Comparison of ENCODE assay signal across 33 cellular contexts in the genomic region with DNA sequence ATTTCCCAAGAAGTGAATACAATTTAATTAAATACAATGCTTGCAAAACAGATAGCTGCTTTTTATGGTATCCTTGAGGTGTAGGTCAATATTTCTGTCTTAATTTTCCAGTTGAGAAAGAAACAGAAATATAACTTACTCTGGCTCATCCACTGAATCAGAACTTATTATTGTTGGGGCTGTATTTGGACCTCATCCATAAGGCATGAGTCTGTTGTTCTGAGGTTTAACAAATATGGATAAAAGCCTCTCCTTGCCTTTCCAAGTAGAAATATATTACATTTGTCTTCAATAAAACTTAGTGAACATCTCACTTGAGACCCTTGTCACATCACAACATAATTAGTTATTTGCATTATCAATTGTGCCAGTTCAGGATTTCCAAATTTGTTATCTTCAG.
"Had no signal": no experiment of that assay in that cellular context is flagged by ENCODE, and none has a peak within 500 bp of the region (broad histone marks: within the 10 kb centered on the region; RNA-seq: fewer than 3 reads in every experiment).

No MANE protein-coding gene starts in this region.

- H3K27ac Mint-ChIP-seq: activated CD4-positive, alpha-beta memory T cell treated with anti-CD3 and anti-CD28 coated beads, Interleukin-2, amount 10 ng/mL, durations not matched to agents 7 days and 5 days; activated CD4-positive, alpha-beta T cell treated with anti-CD3 and anti-CD28 coated beads, Interleukin-2, amount 10 ng/mL, durations not matched to agents 7 days and 5 days; activated T-cell treated with anti-CD3 and anti-CD28 coated beads, Interleukin-2, amount 50 U/mL, for 24 hours; mesothelial cell of epicardium; naive B cell; nephron progenitor cell; WTC11 had no signal

- H3K27me3 ChIP-seq: body of pancreas, gastrocnemius medialis, neutrophil, right lobe of liver had no signal

- H3K4me3 ChIP-seq: body of pancreas, gastrocnemius medialis, left ventricle myocardium inferior, right lobe of liver, skin epidermis, thoracic aorta had no signal

- H3K4me1 ChIP-seq: body of pancreas, gastrocnemius medialis, left ventricle myocardium inferior, right lobe of liver had no signal

- H3K36me3 Mint-ChIP-seq: mesothelial cell of epicardium, naive B cell, WTC11 had no signal

- H3K27ac ChIP-seq: body of pancreas, epithelial cell of prostate, gastrocnemius medialis, left ventricle myocardium inferior, neutrophil, right lobe of liver, skin epidermis, thoracic aorta had no signal

- H3K4me3 Mint-ChIP-seq: activated CD4-positive, alpha-beta memory T cell treated with anti-CD3 and anti-CD28 coated beads, Interleukin-2, amount 10 ng/mL, durations not matched to agents 7 days and 5 days; activated CD4-positive, alpha-beta T cell treated with anti-CD3 and anti-CD28 coated beads, Interleukin-2, amount 10 ng/mL, durations not matched to agents 7 days and 5 days; activated T-cell treated with anti-CD3 and anti-CD28 coated beads, Interleukin-2, amount 50 U/mL, for 24 hours; mesothelial cell of epicardium; naive B cell; nephron progenitor cell; WTC11 had no signal

- FAIRE-seq: colon, endometrium, urothelium cell line had no signal

- H3K9me3 ChIP-seq: body of pancreas, gastrocnemius medialis, left ventricle myocardium inferior, neutrophil, right lobe of liver, thoracic aorta had no signal

- DNase-seq: activated CD4-positive, alpha-beta memory T cell treated with anti-CD3 and anti-CD28 coated beads, Interleukin-2, amount 10 ng/mL, durations not matched to agents 7 days and 5 days; activated CD4-positive, alpha-beta T cell treated with anti-CD3 and anti-CD28 coated beads for 1 hour; activated CD4-positive, alpha-beta T cell treated with anti-CD3 and anti-CD28 coated beads, Interleukin-2, amount 10 ng/mL, durations not matched to agents 7 days and 5 days; activated CD8-positive, alpha-beta memory T cell treated with anti-CD3 and anti-CD28 coated beads, Interleukin-2, amount 50 U/mL, for 48 hours; activated gamma-delta T cell; activated naive CD4-positive, alpha-beta T cell treated with anti-CD3 and anti-CD28 coated beads, Interleukin-2, amount 50 U/mL, for 16 hours; activated T-cell treated with anti-CD3 and anti-CD28 coated beads, Interleukin-2, amount 50 U/mL, for 24 hours; amniotic stem cell; body of pancreas; dermis blood vessel endothelial cell; effector CD4-positive, alpha-beta T cell; gastrocnemius medialis; glutamatergic neuron; islet precursor cell; left ventricle myocardium inferior; mammary epithelial cell; naive B cell; nephron progenitor cell; right lobe of liver; stimulated activated CD4-positive, alpha-beta T cell treated with anti-CD3 and anti-CD28 coated beads, Interleukin-12 subunit alpha, Interleukin-12 subunit beta, amount 100 ng/mL, for 4 hours; stimulated activated CD4-positive, alpha-beta T cell treated with anti-CD3 and anti-CD28 coated beads, Interleukin-4, amount 100 ng/mL, for 1 hour; stimulated activated naive CD8-positive, alpha-beta T cell treated with anti-CD3 and anti-CD28 coated beads, Interleukin-15, Interleukin-2, amounts not matched to agents 100 U/mL and 50 U/mL, for 24 hours; T-helper 2 cell; trophoblast cell had no signal

- H3K36me3 ChIP-seq: gastrocnemius medialis, left ventricle myocardium inferior, neutrophil, right lobe of liver, thoracic aorta had no signal

- ATAC-seq: body of pancreas; gastrocnemius medialis; right lobe of liver; stimulated activated naive CD8-positive, alpha-beta T cell treated with anti-CD3 and anti-CD28 coated beads, Interleukin-15, Interleukin-2, amounts not matched to agents 100 U/mL and 50 U/mL, for 24 hours; WTC11 had no signal

- H3K9me3 Mint-ChIP-seq: activated CD4-positive, alpha-beta memory T cell treated with anti-CD3 and anti-CD28 coated beads, Interleukin-2, amount 10 ng/mL, durations not matched to agents 7 days and 5 days; activated CD4-positive, alpha-beta T cell treated with anti-CD3 and anti-CD28 coated beads, Interleukin-2, amount 10 ng/mL, durations not matched to agents 7 days and 5 days; activated T-cell treated with anti-CD3 and anti-CD28 coated beads, Interleukin-2, amount 50 U/mL, for 24 hours; mesothelial cell of epicardium; nephron progenitor cell; WTC11 had no signal

- H3K4me1 Mint-ChIP-seq: activated CD4-positive, alpha-beta T cell treated with anti-CD3 and anti-CD28 coated beads, Interleukin-2, amount 10 ng/mL, durations not matched to agents 7 days and 5 days; naive B cell had no signal
